19 cellular contexts compared by ENCODE assay signal in the genomic region with DNA sequence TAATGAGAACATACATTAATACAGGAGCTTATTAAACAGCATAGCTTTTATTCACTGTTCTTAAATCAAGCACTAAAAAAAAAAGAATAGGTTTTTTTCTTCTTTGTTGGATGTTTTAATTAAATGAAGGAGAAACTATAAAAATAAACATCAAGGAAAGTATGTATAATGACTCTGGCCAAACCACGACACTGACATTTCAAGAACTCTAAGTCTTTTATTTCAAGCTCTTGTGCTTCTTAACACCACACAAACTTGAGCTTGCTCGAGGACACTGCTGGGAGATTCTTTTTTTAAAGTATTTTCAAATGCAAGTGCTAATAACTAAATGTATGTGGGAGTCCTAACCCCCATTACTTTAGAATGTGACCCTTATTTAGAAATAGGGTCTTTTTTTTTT.
"Had no signal": no experiment of that assay in that cellular context is flagged by ENCODE, and none has a peak within 500 bp of the region (broad histone marks: within the 10 kb centered on the region; RNA-seq: fewer than 3 reads in every experiment).

No MANE protein-coding gene starts in this region.

- H3K27ac ChIP-seq: SJSA1 had no signal

- H3K4me3 ChIP-seq: SJSA1 had no signal

- H3K27me3 Mint-ChIP-seq: activated CD4-positive, alpha-beta memory T cell treated with anti-CD3 and anti-CD28 coated beads, Interleukin-2, amount 10 ng/mL, durations not matched to agents 7 days and 5 days; activated naive CD4-positive, alpha-beta T cell treated with anti-CD3 and anti-CD28 coated beads, Interleukin-2, amount 10 ng/mL, durations not matched to agents 7 days and 5 days; activated naive CD8-positive, alpha-beta T cell treated with anti-CD3 and anti-CD28 coated beads for 36 hours had no signal

- H3K27ac Mint-ChIP-seq: activated CD4-positive, alpha-beta memory T cell treated with anti-CD3 and anti-CD28 coated beads, Interleukin-2, amount 10 ng/mL, durations not matched to agents 7 days and 5 days; activated naive CD4-positive, alpha-beta T cell treated with anti-CD3 and anti-CD28 coated beads, Interleukin-2, amount 10 ng/mL, durations not matched to agents 7 days and 5 days; activated naive CD8-positive, alpha-beta T cell treated with anti-CD3 and anti-CD28 coated beads for 36 hours; activated T-helper 2 cell treated with anti-CD3 and anti-CD28 coated beads, Interferon-gamma antibody, Interleukin-2, Interleukin-4, amounts not matched to agents 10 μg/mL and 5 μg/mL and 100 μg/mL, durations not matched to agents 14 hours and 24 hours and 36 hours; T-helper 1 cell treated with Interleukin-12 subunit alpha and Interleukin-12 subunit beta and Interleukin-4 antibody, amounts not matched to agents 30 μg/mL and 1 μg/mL, for 36 hours had no signal

- ATAC-seq: PC-3 had no signal

- H3K4me3 Mint-ChIP-seq: activated CD4-positive, alpha-beta memory T cell treated with anti-CD3 and anti-CD28 coated beads, Interleukin-2, amount 10 ng/mL, durations not matched to agents 7 days and 5 days; activated naive CD4-positive, alpha-beta T cell treated with anti-CD3 and anti-CD28 coated beads, Interleukin-2, amount 10 ng/mL, durations not matched to agents 7 days and 5 days; activated naive CD8-positive, alpha-beta T cell treated with anti-CD3 and anti-CD28 coated beads for 36 hours; T-helper 1 cell treated with Interleukin-12 subunit alpha and Interleukin-12 subunit beta and Interleukin-4 antibody, amounts not matched to agents 30 μg/mL and 1 μg/mL, for 36 hours had no signal

- H3K36me3 ChIP-seq: SJSA1 had no signal

- H3K4me1 Mint-ChIP-seq: activated CD4-positive, alpha-beta memory T cell treated with anti-CD3 and anti-CD28 coated beads, Interleukin-2, amount 10 ng/mL, durations not matched to agents 7 days and 5 days; activated naive CD4-positive, alpha-beta T cell treated with anti-CD3 and anti-CD28 coated beads, Interleukin-2, amount 10 ng/mL, durations not matched to agents 7 days and 5 days; activated naive CD8-positive, alpha-beta T cell treated with anti-CD3 and anti-CD28 coated beads for 36 hours had no signal

- H3K27me3 ChIP-seq: SJSA1 had no signal

- H3K36me3 Mint-ChIP-seq: activated naive CD4-positive, alpha-beta T cell treated with anti-CD3 and anti-CD28 coated beads, Interleukin-2, amount 10 ng/mL, durations not matched to agents 7 days and 5 days; activated naive CD8-positive, alpha-beta T cell treated with anti-CD3 and anti-CD28 coated beads for 36 hours had no signal

- H3K9me3 ChIP-seq: SJSA1 had no signal

- DNase-seq: activated CD4-positive, alpha-beta memory T cell treated with anti-CD3 and anti-CD28 coated beads, Interleukin-2, amount 10 ng/mL, durations not matched to agents 7 days and 5 days; activated CD4-positive, alpha-beta T cell treated with anti-CD3 and anti-CD28 coated beads, Interleukin-2, amount 50 U/mL, for 1 hour; activated CD4-positive, CD25-positive, alpha-beta regulatory T cell; activated gamma-delta T cell treated with Interleukin-2 at 50 U/mL for 16 hours; activated naive CD4-positive, alpha-beta T cell treated with anti-CD3 and anti-CD28 coated beads, Interleukin-2, amount 10 ng/mL, durations not matched to agents 7 days and 5 days; activated naive CD8-positive, alpha-beta T cell treated with anti-CD3 and anti-CD28 coated beads for 36 hours; activated T-cell treated with anti-CD3 and anti-CD28 coated beads for 4 hours; activated T-cell treated with anti-CD3 and anti-CD28 coated beads, Interleukin-2, amount 50 U/mL, for 48 hours; aorta; NCI-H1105 treated with DMSO at 0.1 percent for 48 hours; NCI-H1436 treated with DMSO at 0.1 percent for 48 hours; NCI-H187; NCI-H2081; NCI-H510A treated with DMSO at 0.1 percent for 48 hours; PC-3; SHP77 had no signal

- H3K9me3 Mint-ChIP-seq: activated CD4-positive, alpha-beta memory T cell treated with anti-CD3 and anti-CD28 coated beads, Interleukin-2, amount 10 ng/mL, durations not matched to agents 7 days and 5 days; activated naive CD4-positive, alpha-beta T cell treated with anti-CD3 and anti-CD28 coated beads, Interleukin-2, amount 10 ng/mL, durations not matched to agents 7 days and 5 days; activated naive CD8-positive, alpha-beta T cell treated with anti-CD3 and anti-CD28 coated beads for 36 hours; activated T-helper 2 cell treated with anti-CD3 and anti-CD28 coated beads, Interferon-gamma antibody, Interleukin-2, Interleukin-4, amounts not matched to agents 10 μg/mL and 5 μg/mL and 100 μg/mL, durations not matched to agents 14 hours and 24 hours and 36 hours; T-helper 1 cell treated with Interleukin-12 subunit alpha and Interleukin-12 subunit beta and Interleukin-4 antibody, amounts not matched to agents 30 μg/mL and 1 μg/mL, for 36 hours had no signal
